In the genomic region with DNA sequence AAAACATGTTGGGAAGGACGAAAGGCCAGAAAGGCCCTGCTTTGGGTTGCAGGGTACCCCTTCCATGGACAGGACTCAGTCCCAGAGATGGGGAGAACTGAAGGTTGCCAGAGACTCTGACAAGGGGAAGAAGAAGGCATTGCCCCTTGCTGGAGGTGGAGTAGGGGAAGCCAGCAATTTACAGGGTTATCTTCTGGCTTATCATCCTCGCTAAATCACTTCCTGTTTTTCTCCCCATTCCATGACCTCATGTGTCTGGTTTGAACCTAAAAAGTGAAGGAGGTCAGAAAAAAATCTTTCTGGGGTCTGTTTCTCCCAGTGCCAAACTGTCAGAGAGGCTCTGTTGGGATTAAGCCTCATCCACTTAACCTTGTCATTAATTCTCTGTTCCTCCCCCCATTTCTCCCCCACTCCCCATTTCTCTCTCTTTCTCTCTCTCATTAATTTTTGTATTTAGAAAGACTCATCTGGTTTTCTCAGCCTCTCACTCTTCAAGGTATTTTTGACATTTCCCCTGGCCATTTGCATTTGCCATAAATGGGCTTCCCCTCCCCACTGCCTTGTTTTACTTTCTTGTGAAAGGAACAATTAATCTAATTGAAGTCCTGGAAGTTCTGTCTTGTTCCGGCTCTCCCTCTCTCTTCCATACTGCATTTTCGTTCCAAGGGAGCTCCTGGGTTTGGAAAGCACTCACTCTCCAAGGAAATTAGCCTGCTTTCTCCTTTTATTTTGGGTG, we compare ENCODE assay signal across 8 cellular contexts. TPM values are rescaled to one million over a fixed set of nuclear protein-coding genes. Genes with fewer than 3 reads are reported as not detected.
DNase-seq lines count a peak whose midpoint lies in the region; ATAC-seq and TF ChIP-seq lines count a peak whose summit lies in the region.

No MANE protein-coding gene starts in this region.

- intact Hi-C loops in left lung (cut with DNase I): no loop called here
- intact Hi-C loops in transverse colon (cut with DNase I; ENCODE audit: low total_unique reads): no loop called here

- H3K27ac ChIP-seq in WERI-Rb-1 (peak overlapping the region; percentile 33; the same call in 1 of the 2 replicates), left lung (peak overlapping the region; percentile 74 to 79), transverse colon (peak overlapping the region; percentile 77 to 95 (median 87))

- H3K9me3 Mint-ChIP-seq in activated naive CD4-positive, alpha-beta T cell treated with anti-CD3 and anti-CD28 coated beads, Interleukin-2, amount 50 U/mL, for 72 hours: peaks cover 0 to 4% of the 10 kb centered on the region in 2 donors

- in situ Hi-C loops in transverse colon (cut with MboI; ENCODE audit: low pct_ligation_motif_present in 1 of 4, low pct_unique_long_range_greater_than_20kb in 1 of 4, low sequenced_read_pairs in 3 of 4): no loop called here

- H3K36me3 Mint-ChIP-seq in activated naive CD4-positive, alpha-beta T cell treated with anti-CD3 and anti-CD28 coated beads, Interleukin-2, amount 50 U/mL, for 72 hours: no peaks in the 10 kb centered on the region

- peak overlapping the region; percentile 64 to 74 for H3K27ac Mint-ChIP-seq in activated naive CD4-positive, alpha-beta T cell treated with anti-CD3 and anti-CD28 coated beads, Interleukin-2, amount 50 U/mL, for 72 hours

- WGBS in transverse colon (ENCODE audit: low coverage in 1 of 2), 2 donors: 61 to 62% methylated on average over 4 of the region's 4 CpGs

- TF ChIP-seq POLR2A in transverse colon (IDR thresholded peaks at IDR 0.05): no peak

- H3K4me3 ChIP-seq in WERI-Rb-1 (ENCODE audit: low read depth, low read length): no peak overlapping the region
- H3K4me3 ChIP-seq in left lung: no peak overlapping the region
- H3K4me3 ChIP-seq in transverse colon: no peak overlapping the region

- no peak for TF ChIP-seq EP300 in transverse colon (IDR thresholded peaks at IDR 0.05; ENCODE audit: low read depth)

- H3K27me3 ChIP-seq in WERI-Rb-1 (ENCODE audit: insufficient read depth, low read depth, severe bottlenecking) (no peaks in the 10 kb centered on the region), left lung (no peaks in the 10 kb centered on the region), transverse colon (no peaks in the 10 kb centered on the region)

- H3K4me1 ChIP-seq in left lung (peaks cover 27 to 77% of the 10 kb centered on the region in 2 donors), transverse colon (peaks cover 21 to 75% (median 49%) of the 10 kb centered on the region in 4 donors)

- H3K36me3 ChIP-seq in WERI-Rb-1: peaks cover 8% of the 10 kb centered on the region; the same call in 1 of the 2 replicates
- peaks cover 0 to 23% of the 10 kb centered on the region in 2 donors for H3K36me3 ChIP-seq in left lung
- H3K36me3 ChIP-seq in transverse colon: no peaks in the 10 kb centered on the region

- TF ChIP-seq CTCF in WERI-Rb-1 (IDR thresholded peaks at IDR 0.05; ENCODE audit: low read depth, low read length) (no peak), left lung (IDR thresholded peaks at IDR 0.05) (no peak), transverse colon (IDR thresholded peaks at IDR 0.05) (no peak)

- DNase-seq in activated naive CD4-positive, alpha-beta T cell treated with anti-CD3 and anti-CD28 coated beads, Interleukin-2, amount 50 U/mL, for 72 hours (ENCODE audit: low spot score in 2 of 2): no peak
- no peak for DNase-seq in activated naive CD4-positive, alpha-beta T cell treated with Interleukin-2 at 50 U/mL for 16 hours
- DNase-seq in WERI-Rb-1: no peak
- DNase-seq in left lung: no peak
- no peak for DNase-seq in transverse colon
- no peak for DNase-seq in COLO668 (lab: John Stamatoyannopoulos, UW; ENCODE audit: unreplicated experiment)
- DNase-seq in T-helper 9 cell: no peak

- no peak for ATAC-seq in activated naive CD4-positive, alpha-beta T cell treated with anti-CD3 and anti-CD28 coated beads, Interleukin-2, amount 50 U/mL, for 72 hours
- ATAC-seq in left lung: no peak
- ATAC-seq in GM18907 (IDR thresholded peaks at IDR 0.05; ENCODE audit: unreplicated experiment): no peak

- no peaks in the 10 kb centered on the region for H3K9me3 ChIP-seq in WERI-Rb-1 (ENCODE audit: severe bottlenecking)
- no peaks in the 10 kb centered on the region for H3K9me3 ChIP-seq in left lung
- H3K9me3 ChIP-seq in transverse colon: no peaks in the 10 kb centered on the region

RNA-seq across cellular contexts. Expression of a gene that starts 17.4 kb away (rescaled TPM):
- 1 to 10 TPM in 1 of 2 donors, under 1 TPM in 1; 0.59 to 3.0 TPM for total RNA-seq in activated naive CD4-positive, alpha-beta T cell treated with anti-CD3 and anti-CD28 coated beads, Interleukin-2, amount 50 U/mL, for 72 hours
- 100 to 1,000 TPM in 1 of 2 donors, 10 to 100 TPM in 1; 75.7 to 122 TPM for total RNA-seq in left lung
- 100 to 1,000 TPM in 1 of 4 donors, 10 to 100 TPM in 3; 35.1 to 146 (median 63.9) TPM for total RNA-seq in transverse colon

Comparison
In these comparisons a context has a peak if more than half of its experiments do, and no peak if none do; other contexts are left out.
1. H3K27ac ChIP-seq: peak in every context shown above with its lines; median percentile 87 in transverse colon; 76 in left lung; 33 in WERI-Rb-1.
2. RNA of a gene that starts 17.4 kb away (total RNA-seq): 75.7 to 122 TPM in left lung and 35.1 to 146 TPM in transverse colon; 0.59 to 3.0 TPM in activated naive CD4-positive, alpha-beta T cell treated with anti-CD3 and anti-CD28 coated beads, Interleukin-2, amount 50 U/mL, for 72 hours; every median in the first group is over 4 times any median in the second.